In the genomic region with DNA sequence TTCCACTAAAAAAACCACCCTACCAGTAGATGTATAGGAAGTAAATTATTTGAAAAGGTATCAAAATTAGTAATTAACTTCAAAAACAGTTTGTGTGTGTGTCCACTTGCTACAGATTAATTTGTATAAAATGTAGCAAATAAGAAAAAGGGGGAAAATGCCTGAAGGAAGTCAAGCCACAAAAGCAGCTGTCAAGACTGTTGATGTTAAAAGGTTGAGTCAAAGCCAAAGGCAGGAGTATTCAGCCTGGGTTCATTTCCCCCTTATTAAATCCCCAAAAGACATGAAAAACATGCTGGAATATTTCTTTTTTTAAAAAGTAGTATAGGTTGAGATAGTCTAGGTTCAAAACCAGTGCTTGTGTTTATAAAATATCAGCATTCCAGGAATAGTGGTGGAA, we compare ENCODE assay signal across 31 cellular contexts.
"Had no signal": no experiment of that assay in that cellular context is flagged by ENCODE, and none has a peak within 500 bp of the region (broad histone marks: within the 10 kb centered on the region; RNA-seq: fewer than 3 reads in every experiment).

No MANE protein-coding gene starts in this region.

- H3K9ac ChIP-seq: neural progenitor cell, parathyroid adenoma had no signal

- DNase-seq: colonic mucosa; effector CD8-positive, alpha-beta T cell; endodermal cell; foreskin fibroblast; gastrocnemius medialis; head of caudate nucleus; mucosa of descending colon; naive thymus-derived CD4-positive, alpha-beta T cell; right lobe of liver; stimulated activated CD4-positive, alpha-beta T cell treated with anti-CD3 and anti-CD28 coated beads, Interleukin-12 subunit alpha, Interleukin-12 subunit beta, amount 100 ng/mL, for 4 hours; stimulated activated CD4-positive, alpha-beta T cell treated with anti-CD3 and anti-CD28 coated beads, Interleukin-1b, Interleukin-23, amount 100 ng/mL, for 48 hours; stimulated activated CD4-positive, alpha-beta T cell treated with anti-CD3 and anti-CD28 coated beads, Interleukin-4, amount 100 ng/mL, for 1 hour; stimulated activated CD8-positive, alpha-beta memory T cell treated with anti-CD3 and anti-CD28 coated beads, Interleukin-4, amount 100 ng/mL, for 48 hours; stimulated activated naive CD4-positive, alpha-beta T cell treated with Interleukin-2 at 50 U/mL for 16 hours; stomach; testis; tibial artery; upper lobe of left lung had no signal

- H3K4me3 Mint-ChIP-seq: dendritic cell treated with granulocyte-macrophage colony-stimulating factor and Interleukin-4, amounts not matched to agents 40 ng/mL and 50 ng/mL, for 4 days; endodermal cell; memory B cell; naive thymus-derived CD4-positive, alpha-beta T cell; nephron; neural progenitor cell had no signal

- H3K4me1 ChIP-seq: colonic mucosa, gastrocnemius medialis, neural progenitor cell, parathyroid adenoma, right lobe of liver, stomach, testis, tibial artery, upper lobe of left lung had no signal

- H3K9me3 Mint-ChIP-seq: dendritic cell treated with granulocyte-macrophage colony-stimulating factor and Interleukin-4, amounts not matched to agents 40 ng/mL and 50 ng/mL, for 4 days; endodermal cell; memory B cell; naive thymus-derived CD4-positive, alpha-beta T cell; nephron; neural progenitor cell had no signal

- H3K27ac ChIP-seq: colonic mucosa, epithelial cell of prostate, gastrocnemius medialis, neural progenitor cell, parathyroid adenoma, right lobe of liver, stomach, testis, tibial artery, upper lobe of left lung had no signal

- FAIRE-seq: keratinocyte, urothelium cell line had no signal

- H3K27ac Mint-ChIP-seq: dendritic cell treated with granulocyte-macrophage colony-stimulating factor and Interleukin-4, amounts not matched to agents 40 ng/mL and 50 ng/mL, for 4 days; endodermal cell; nephron; neural progenitor cell; progenitor cell of endocrine pancreas had no signal

- H3K9me3 ChIP-seq: colonic mucosa, gastrocnemius medialis, mucosa of descending colon, right lobe of liver, stomach, testis, tibial artery, upper lobe of left lung had no signal

- H3K4me3 ChIP-seq: colonic mucosa, gastrocnemius medialis, lung, mucosa of descending colon, neural progenitor cell, right lobe of liver, smooth muscle cell, stomach, testis, tibial artery, upper lobe of left lung had no signal

- H3K4me2 ChIP-seq: neural progenitor cell, smooth muscle cell had no signal

- H3K79me2 ChIP-seq: parathyroid adenoma had no signal

- H3K4me1 Mint-ChIP-seq: endodermal cell, memory B cell, nephron, neural progenitor cell had no signal

- H2AFZ ChIP-seq: neural progenitor cell, parathyroid adenoma had no signal

- H3K27me3 ChIP-seq: colonic mucosa, right lobe of liver, testis, upper lobe of left lung had no signal

- H3K36me3 ChIP-seq: colonic mucosa, gastrocnemius medialis, neural progenitor cell, right lobe of liver, stomach, tibial artery, upper lobe of left lung had no signal

- H3K27me3 Mint-ChIP-seq: memory B cell; naive thymus-derived CD4-positive, alpha-beta T cell had no signal

- ATAC-seq: esophagus mucosa, gastrocnemius medialis, left lobe of liver, mucosa of descending colon, right lobe of liver had no signal
